In the genomic region with DNA sequence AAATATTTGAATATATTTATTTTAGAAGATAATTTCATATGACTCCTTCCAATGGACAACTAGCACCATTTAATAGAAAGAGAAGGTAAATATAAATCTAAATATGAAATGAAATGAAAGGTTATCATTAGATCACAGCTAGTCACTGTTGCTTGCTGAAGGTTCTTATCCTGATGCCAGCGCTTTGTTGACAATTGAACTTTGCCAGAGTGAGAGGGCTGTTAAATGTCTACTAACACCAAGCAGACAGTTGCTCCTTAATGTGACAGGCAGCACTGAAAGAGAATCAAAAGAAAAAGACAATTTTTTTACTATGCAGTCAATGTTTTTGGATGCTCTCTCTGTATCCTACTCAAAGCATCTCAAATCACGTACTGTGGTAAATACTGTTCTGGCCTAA, we compare ENCODE assay signal across 23 cellular contexts.
"Had no signal": no experiment of that assay in that cellular context is flagged by ENCODE, and none has a peak within 500 bp of the region (broad histone marks: within the 10 kb centered on the region; RNA-seq: fewer than 3 reads in every experiment).

No MANE protein-coding gene starts in this region.

- DNase-seq: KBM-7; MG63; NCI-H1092; NCI-H1105 treated with DMSO at 0.1 percent for 48 hours; NCI-H1417 treated with DMSO at 0.1 percent for 48 hours; NCI-H146; NCI-H1694 treated with DMSO at 0.1 percent for 48 hours; NCI-H1930; NCI-H2081; NCI-H2107; NCI-H2227 treated with DMSO at 0.1 percent for 48 hours; NCI-H524; NCI-H526 treated with DMSO at 0.1 percent for 48 hours; NCI-H748 treated with DMSO at 0.1 percent for 48 hours; NK-92 treated with Interleukin-12 subunit alpha and Interleukin-12 subunit beta, amount 100 ng/mL, for 24 hours; PC-3; SIG-M5; SK-N-SH; SW 1271 had no signal

- H3K4me3 ChIP-seq: MG63, SJSA1 had no signal

- ATAC-seq: Panc1, PC-3 had no signal

- H3K36me3 ChIP-seq: MG63, SJSA1 had no signal

- H3K27ac ChIP-seq: HL-60, RWPE1, SJSA1 had no signal

- H3K4me1 ChIP-seq: SJSA1 had no signal

- H3K9me3 ChIP-seq: MG63, SJSA1, SK-N-SH had no signal

- H3K27me3 ChIP-seq: SJSA1 had no signal
